ENCODE assay signal across 20 cellular contexts in genomic region chr22:25624486-25624885, GRCh38.
DNase-seq lines count a peak whose midpoint lies in the region; ATAC-seq and TF ChIP-seq lines count a peak whose summit lies in the region.
"Had no signal": no experiment of that assay in that cellular context is flagged by ENCODE, and none has a peak within 500 bp of the region (broad histone marks: within the 10 kb centered on the region; RNA-seq: fewer than 3 reads in every experiment).

No MANE protein-coding gene starts in this region.

- H3K27me3 Mint-ChIP-seq in activated CD8-positive, alpha-beta T cell treated with anti-CD3 and anti-CD28 coated beads for 36 hours, result no peaks in the 10 kb centered on the region
- no peaks in the 10 kb centered on the region for H3K27me3 Mint-ChIP-seq in activated CD8-positive, alpha-beta T cell treated with anti-CD3 and anti-CD28 coated beads, Interleukin-2, amount 10 ng/mL, durations not matched to agents 7 days and 5 days (ENCODE audit: low read depth)
- H3K27me3 Mint-ChIP-seq in activated B cell treated with CpG ODN at 0.5 μM for 24 hours, result no peaks in the 10 kb centered on the region

- DNase-seq in activated CD8-positive, alpha-beta T cell treated with anti-CD3 and anti-CD28 coated beads for 36 hours, result no peak
- DNase-seq in activated CD8-positive, alpha-beta T cell treated with anti-CD3 and anti-CD28 coated beads, Interleukin-2, amount 10 ng/mL, durations not matched to agents 7 days and 5 days, result no peak
- DNase-seq in DND-41 (no peak), activated B cell treated with CpG ODN at 0.5 μM for 24 hours (no peak), osteoblast (ENCODE audit: insufficient read length, low spot score, missing footprints) (peak; percentile 6)
- DNase-seq: H7, KG1, NCI-H1105, NCI-H146, NCI-H2029, NCI-H226, NCI-H510A treated with DMSO at 0.1 percent for 48 hours, NCI-H748 treated with DMSO at 0.1 percent for 48 hours, SHP77 treated with DMSO at 0.1 percent for 48 hours had no signal

- H3K27ac ChIP-seq in DND-41 (ENCODE audit: low read length), result no peak overlapping the region
- no peak overlapping the region for H3K27ac ChIP-seq in osteoblast (ENCODE audit: low read depth, low read length)
- H3K27ac ChIP-seq: HL-60, RWPE1 had no signal

- H3K9me3 ChIP-seq in DND-41 (ENCODE audit: insufficient read depth, low read length, severe bottlenecking) (no peaks in the 10 kb centered on the region), osteoblast (ENCODE audit: low read depth, low read length) (no peaks in the 10 kb centered on the region)

- peaks cover 7% of the 10 kb centered on the region for H3K36me3 Mint-ChIP-seq in activated CD8-positive, alpha-beta T cell treated with anti-CD3 and anti-CD28 coated beads for 36 hours (ENCODE audit: low read depth)
- peaks cover 16% of the 10 kb centered on the region for H3K36me3 Mint-ChIP-seq in activated CD8-positive, alpha-beta T cell treated with anti-CD3 and anti-CD28 coated beads, Interleukin-2, amount 10 ng/mL, durations not matched to agents 7 days and 5 days (ENCODE audit: low read depth)
- peaks cover 24% of the 10 kb centered on the region for H3K36me3 Mint-ChIP-seq in activated B cell treated with CpG ODN at 0.5 μM for 24 hours (ENCODE audit: low read depth)

- no peak for TF ChIP-seq CTCF in activated CD8-positive, alpha-beta T cell treated with anti-CD3 and anti-CD28 coated beads for 36 hours (IDR thresholded peaks at IDR 0.05)
- TF ChIP-seq CTCF in DND-41 (IDR thresholded peaks at IDR 0.05; ENCODE audit: borderline replicate concordance, extremely low read depth, low read length, poor library complexity, severe bottlenecking), result no peak
- TF ChIP-seq CTCF in activated B cell treated with CpG ODN at 0.5 μM for 24 hours (IDR thresholded peaks at IDR 0.05), result no peak
- no peak for TF ChIP-seq CTCF in osteoblast (IDR thresholded peaks at IDR 0.05; ENCODE audit: extremely low read depth, low read depth, low read length)

- intact Hi-C loops in activated CD8-positive, alpha-beta T cell treated with anti-CD3 and anti-CD28 coated beads for 36 hours (cut with micrococcal nuclease), result no loop called here
- intact Hi-C loops in activated B cell treated with CpG ODN at 0.5 μM for 24 hours (cut with micrococcal nuclease), result loop anchor here (5.0 kb wide), 1 partner anchor 52 kb away; no protein-coding TSS in a partner anchor

- H3K79me2 ChIP-seq in DND-41 (ENCODE audit: insufficient read depth, low read length) (no peaks in the 10 kb centered on the region), osteoblast (ENCODE audit: insufficient read depth, low read length) (no peaks in the 10 kb centered on the region)

- H3K27ac Mint-ChIP-seq in activated CD8-positive, alpha-beta T cell treated with anti-CD3 and anti-CD28 coated beads for 36 hours, result no peak overlapping the region
- no peak overlapping the region for H3K27ac Mint-ChIP-seq in activated CD8-positive, alpha-beta T cell treated with anti-CD3 and anti-CD28 coated beads, Interleukin-2, amount 10 ng/mL, durations not matched to agents 7 days and 5 days
- peak overlapping the region; percentile 41 for H3K27ac Mint-ChIP-seq in activated B cell treated with CpG ODN at 0.5 μM for 24 hours

- no peaks in the 10 kb centered on the region for H3K36me3 ChIP-seq in DND-41 (ENCODE audit: insufficient read depth, low read length)
- no peaks in the 10 kb centered on the region for H3K36me3 ChIP-seq in osteoblast (ENCODE audit: insufficient read depth, low read length)

- no peaks in the 10 kb centered on the region for H3K27me3 ChIP-seq in DND-41 (ENCODE audit: insufficient read depth, low read length, poor library complexity)
- H3K27me3 ChIP-seq in osteoblast (ENCODE audit: insufficient read depth, low read length), result no peaks in the 10 kb centered on the region

- H3K9ac ChIP-seq in DND-41 (ENCODE audit: low read depth, low read length), result no peak overlapping the region

- H3K4me1 ChIP-seq in DND-41 (ENCODE audit: insufficient read depth, low read length), result no peaks in the 10 kb centered on the region
- no peaks in the 10 kb centered on the region for H3K4me1 ChIP-seq in osteoblast (ENCODE audit: insufficient read depth, low read length)

- POLR2A ChIA-PET in activated CD8-positive, alpha-beta T cell treated with anti-CD3 and anti-CD28 coated beads for 36 hours (lab: Charles Lee), result interaction anchor here (0.8 to 1.6 kb wide), 3 partner anchors 24 to 88 kb away, joined by 3 read pairs; no protein-coding TSS in a partner anchor
- POLR2A ChIA-PET in activated CD8-positive, alpha-beta T cell treated with anti-CD3 and anti-CD28 coated beads, Interleukin-2, amount 10 ng/mL, durations not matched to agents 7 days and 5 days (lab: Charles Lee), result no interaction called here
- POLR2A ChIA-PET in activated B cell treated with CpG ODN at 0.5 μM for 24 hours (lab: Charles Lee), result no interaction called here

- H2AFZ ChIP-seq in DND-41 (ENCODE audit: low read depth, low read length) (no peak overlapping the region), osteoblast (ENCODE audit: low read length) (no peak overlapping the region)

- H3K4me3 ChIP-seq in DND-41 (ENCODE audit: low read depth in 1 of 2, low read length in 2 of 2) (no peak overlapping the region), osteoblast (ENCODE audit: insufficient read depth, low read length) (no peak overlapping the region)

- H4K20me1 ChIP-seq in DND-41 (ENCODE audit: insufficient read depth, low read length), result no peaks in the 10 kb centered on the region
- no peaks in the 10 kb centered on the region for H4K20me1 ChIP-seq in osteoblast (ENCODE audit: insufficient read depth, low read length)

- no peaks in the 10 kb centered on the region for H3K9me3 Mint-ChIP-seq in activated CD8-positive, alpha-beta T cell treated with anti-CD3 and anti-CD28 coated beads for 36 hours
- H3K9me3 Mint-ChIP-seq in activated CD8-positive, alpha-beta T cell treated with anti-CD3 and anti-CD28 coated beads, Interleukin-2, amount 10 ng/mL, durations not matched to agents 7 days and 5 days (ENCODE audit: insufficient read depth), result no peaks in the 10 kb centered on the region
- no peaks in the 10 kb centered on the region for H3K9me3 Mint-ChIP-seq in activated B cell treated with CpG ODN at 0.5 μM for 24 hours
- H3K9me3 Mint-ChIP-seq: CD14-positive monocyte had no signal

- peaks cover 16% of the 10 kb centered on the region for H3K4me1 Mint-ChIP-seq in activated CD8-positive, alpha-beta T cell treated with anti-CD3 and anti-CD28 coated beads for 36 hours (ENCODE audit: low read depth)
- H3K4me1 Mint-ChIP-seq in activated CD8-positive, alpha-beta T cell treated with anti-CD3 and anti-CD28 coated beads, Interleukin-2, amount 10 ng/mL, durations not matched to agents 7 days and 5 days (ENCODE audit: low read depth), result peaks cover 28% of the 10 kb centered on the region
- peaks cover 43% of the 10 kb centered on the region for H3K4me1 Mint-ChIP-seq in activated B cell treated with CpG ODN at 0.5 μM for 24 hours

- H3K4me2 ChIP-seq in DND-41 (ENCODE audit: insufficient read depth, low read length) (no peak overlapping the region), osteoblast (ENCODE audit: insufficient read depth, low read length) (no peak overlapping the region)

- ATAC-seq in activated CD8-positive, alpha-beta T cell treated with anti-CD3 and anti-CD28 coated beads for 36 hours, result peak; percentile 47
- ATAC-seq in activated CD8-positive, alpha-beta T cell treated with anti-CD3 and anti-CD28 coated beads, Interleukin-2, amount 10 ng/mL, durations not matched to agents 7 days and 5 days, result no peak
- ATAC-seq in DND-41 (ENCODE audit: insufficient read depth, low read depth) (peak; percentile 53; the same call in 2 of the 3 replicates), activated B cell treated with CpG ODN at 0.5 μM for 24 hours (ENCODE audit: low read depth) (no peak), GM19397 (IDR thresholded peaks at IDR 0.05; ENCODE audit: unreplicated experiment) (no peak), HG02852 (IDR thresholded peaks at IDR 0.05; ENCODE audit: unreplicated experiment) (no peak)
- ATAC-seq: SK-N-SH treated with all-trans-retinoic acid at 6 μM for 48 hours had no signal

- CTCF ChIA-PET in activated CD8-positive, alpha-beta T cell treated with anti-CD3 and anti-CD28 coated beads for 36 hours (lab: Charles Lee), result interaction anchor here (0.7 to 0.8 kb wide), 2 partner anchors 10 to 792 kb away, joined by 3 read pairs; no protein-coding TSS in a partner anchor
- CTCF ChIA-PET in activated CD8-positive, alpha-beta T cell treated with anti-CD3 and anti-CD28 coated beads, Interleukin-2, amount 10 ng/mL, durations not matched to agents 7 days and 5 days (lab: Charles Lee), result interaction anchor here (1.0 to 1.5 kb wide), 2 partner anchors 9 to 61 kb away, joined by 3 to 4 read pairs; no protein-coding TSS in a partner anchor
- CTCF ChIA-PET in activated B cell treated with CpG ODN at 0.5 μM for 24 hours (lab: Charles Lee), result interaction anchor here (2.0 kb wide), 1 partner anchor 80 kb away, joined by 11 read pairs; no protein-coding TSS in a partner anchor

- no peak overlapping the region for H3K4me3 Mint-ChIP-seq in activated CD8-positive, alpha-beta T cell treated with anti-CD3 and anti-CD28 coated beads for 36 hours
- no peak overlapping the region for H3K4me3 Mint-ChIP-seq in activated CD8-positive, alpha-beta T cell treated with anti-CD3 and anti-CD28 coated beads, Interleukin-2, amount 10 ng/mL, durations not matched to agents 7 days and 5 days
- no peak overlapping the region for H3K4me3 Mint-ChIP-seq in activated B cell treated with CpG ODN at 0.5 μM for 24 hours
- H3K4me3 Mint-ChIP-seq: CD14-positive monocyte had no signal

Comparison
In these comparisons a context has a peak if more than half of its experiments do, and no peak if none do; other contexts are left out.
1. ATAC-seq: peak in activated CD8-positive, alpha-beta T cell treated with anti-CD3 and anti-CD28 coated beads for 36 hours (single experiment) and DND-41 (single experiment); none in activated CD8-positive, alpha-beta T cell treated with anti-CD3 and anti-CD28 coated beads, Interleukin-2, amount 10 ng/mL, durations not matched to agents 7 days and 5 days (single experiment), activated B cell treated with CpG ODN at 0.5 μM for 24 hours (single experiment), GM19397 (single experiment) and HG02852 (single experiment).